ENCODE assay signal across 8 cellular contexts in genomic region chr19:48325265-48325910, GRCh38. TPM values are rescaled to one million over a fixed set of nuclear protein-coding genes. Genes with fewer than 3 reads are reported as not detected.
DNase-seq lines count a peak whose midpoint lies in the region; ATAC-seq and TF ChIP-seq lines count a peak whose summit lies in the region.

A gene with protein sequence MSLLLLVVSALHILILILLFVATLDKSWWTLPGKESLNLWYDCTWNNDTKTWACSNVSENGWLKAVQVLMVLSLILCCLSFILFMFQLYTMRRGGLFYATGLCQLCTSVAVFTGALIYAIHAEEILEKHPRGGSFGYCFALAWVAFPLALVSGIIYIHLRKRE (plus strand): TSS chr19:48325552. CDS start chr19:48326845, 1,293 bp downstream.

- H3K4me1 ChIP-seq in lower lobe of right lung, result peaks cover 79% of the 10 kb centered on the region

- DNase-seq in GM03348 (ENCODE audit: low spot score), result peak; percentile 94
- peak; percentile 99 for DNase-seq in NB4 (ENCODE audit: low read depth)
- DNase-seq in activated CD4-positive, alpha-beta T cell treated with anti-CD3 and anti-CD28 coated beads, Interleukin-2, amount 10 ng/mL, durations not matched to agents 7 days and 5 days, result peak; percentile 92
- peak; percentile 81 for DNase-seq in lower lobe of right lung
- peak; percentile 70 for DNase-seq in stimulated activated CD8-positive, alpha-beta memory T cell treated with anti-CD3 and anti-CD28 coated beads, Interleukin-12 subunit alpha, Interleukin-12 subunit beta, amount 100 ng/mL, for 24 hours (ENCODE audit: extremely low read depth)
- DNase-seq in NK-92 treated with Interleukin-12 subunit alpha and Interleukin-12 subunit beta, amount 100 ng/mL, for 24 hours (lab: John Stamatoyannopoulos, UW), result no peak

- H3K27ac ChIP-seq in lower lobe of right lung, result peak within 1 kb of the TSS; percentile 87

- CTCF ChIA-PET in activated CD4-positive, alpha-beta T cell treated with anti-CD3 and anti-CD28 coated beads, Interleukin-2, amount 10 ng/mL, durations not matched to agents 7 days and 5 days (lab: Charles Lee), result interaction anchor here (0.8 to 5.8 kb wide), 4 partner anchors 9 to 321 kb away, joined by 3 to 83 read pairs (median 4); partner anchors contain the start of genes CA11 and KDELR1

- intact Hi-C loops in dendritic cell treated with granulocyte-macrophage colony-stimulating factor and Interleukin-4, amounts not matched to agents 40 ng/mL and 50 ng/mL, for 4 days (cut with micrococcal nuclease), result no loop called here
- intact Hi-C loops in lower lobe of right lung (cut with DNase I), result no loop called here

- no peaks in the 10 kb centered on the region for H3K9me3 ChIP-seq in lower lobe of right lung

- TF ChIP-seq CTCF in NB4 (IDR thresholded peaks at IDR 0.05; ENCODE audit: low read depth, low read length) (no peak), lower lobe of right lung (IDR thresholded peaks at IDR 0.05) (no peak)

- peaks cover 13% of the 10 kb centered on the region for H3K36me3 ChIP-seq in lower lobe of right lung

- ATAC-seq in lower lobe of right lung (peak; percentile 20 to 22), GM19328 (IDR thresholded peaks at IDR 0.05; ENCODE audit: unreplicated experiment) (no peak)

- H3K36me3 Mint-ChIP-seq in activated CD4-positive, alpha-beta T cell treated with anti-CD3 and anti-CD28 coated beads, Interleukin-2, amount 10 ng/mL, durations not matched to agents 7 days and 5 days (ENCODE audit: low read depth), result peaks cover 63% of the 10 kb centered on the region
- peaks cover 67% of the 10 kb centered on the region for H3K36me3 Mint-ChIP-seq in dendritic cell treated with granulocyte-macrophage colony-stimulating factor and Interleukin-4, amounts not matched to agents 40 ng/mL and 50 ng/mL, for 4 days (ENCODE audit: low read depth)

- peak within 1 kb of the TSS; percentile 84 for H3K27ac Mint-ChIP-seq in activated CD4-positive, alpha-beta T cell treated with anti-CD3 and anti-CD28 coated beads, Interleukin-2, amount 10 ng/mL, durations not matched to agents 7 days and 5 days
- peak within 1 kb of the TSS; percentile 94 for H3K27ac Mint-ChIP-seq in dendritic cell treated with granulocyte-macrophage colony-stimulating factor and Interleukin-4, amounts not matched to agents 40 ng/mL and 50 ng/mL, for 4 days

- H3K27me3 Mint-ChIP-seq in activated CD4-positive, alpha-beta T cell treated with anti-CD3 and anti-CD28 coated beads, Interleukin-2, amount 10 ng/mL, durations not matched to agents 7 days and 5 days, result no peaks in the 10 kb centered on the region
- no peaks in the 10 kb centered on the region for H3K27me3 Mint-ChIP-seq in dendritic cell treated with granulocyte-macrophage colony-stimulating factor and Interleukin-4, amounts not matched to agents 40 ng/mL and 50 ng/mL, for 4 days

- POLR2A ChIA-PET in activated CD4-positive, alpha-beta T cell treated with anti-CD3 and anti-CD28 coated beads, Interleukin-2, amount 10 ng/mL, durations not matched to agents 7 days and 5 days (lab: Charles Lee), result no interaction called here

- no peaks in the 10 kb centered on the region for H3K9me3 Mint-ChIP-seq in activated CD4-positive, alpha-beta T cell treated with anti-CD3 and anti-CD28 coated beads, Interleukin-2, amount 10 ng/mL, durations not matched to agents 7 days and 5 days
- H3K9me3 Mint-ChIP-seq in dendritic cell treated with granulocyte-macrophage colony-stimulating factor and Interleukin-4, amounts not matched to agents 40 ng/mL and 50 ng/mL, for 4 days, result no peaks in the 10 kb centered on the region

- no peaks in the 10 kb centered on the region for H3K27me3 ChIP-seq in lower lobe of right lung (ENCODE audit: low read depth)

- H3K4me3 ChIP-seq in NB4 (ENCODE audit: low read depth, low read length) (peak within 1 kb of the TSS; percentile 93), lower lobe of right lung (peak within 1 kb of the TSS; percentile 62)

- peak within 1 kb of the TSS; percentile 85 for H3K4me3 Mint-ChIP-seq in activated CD4-positive, alpha-beta T cell treated with anti-CD3 and anti-CD28 coated beads, Interleukin-2, amount 10 ng/mL, durations not matched to agents 7 days and 5 days
- peak within 1 kb of the TSS; percentile 93 for H3K4me3 Mint-ChIP-seq in dendritic cell treated with granulocyte-macrophage colony-stimulating factor and Interleukin-4, amounts not matched to agents 40 ng/mL and 50 ng/mL, for 4 days

- no peak for TF ChIP-seq POLR2A in NB4 (IDR thresholded peaks at IDR 0.05; ENCODE audit: extremely low read depth, insufficient read length)

- H3K4me1 Mint-ChIP-seq in activated CD4-positive, alpha-beta T cell treated with anti-CD3 and anti-CD28 coated beads, Interleukin-2, amount 10 ng/mL, durations not matched to agents 7 days and 5 days, result peaks cover 80% of the 10 kb centered on the region
- peaks cover 80% of the 10 kb centered on the region for H3K4me1 Mint-ChIP-seq in dendritic cell treated with granulocyte-macrophage colony-stimulating factor and Interleukin-4, amounts not matched to agents 40 ng/mL and 50 ng/mL, for 4 days (ENCODE audit: low read depth)

RNA-seq across cellular contexts. Expression of the gene that starts here (rescaled TPM):
- 100 to 1,000 TPM; 444 to 544 TPM for total RNA-seq in activated CD4-positive, alpha-beta T cell treated with anti-CD3 and anti-CD28 coated beads, Interleukin-2, amount 10 ng/mL, durations not matched to agents 7 days and 5 days
- 123 TPM for total RNA-seq in lower lobe of right lung
